Comparison of ENCODE assay signal across 8 cellular contexts in genomic region chr1:52141513-52142219, GRCh38. TPM values are rescaled to one million over a fixed set of nuclear protein-coding genes. Genes with fewer than 3 reads are reported as not detected.
DNase-seq lines count a peak whose midpoint lies in the region; ATAC-seq and TF ChIP-seq lines count a peak whose summit lies in the region.

Gene ZFYVE9, plus strand, starts transcription at chr1:52142089. Its CDS starts 91,118 bp downstream, at chr1:52233207.

- peak within 1 kb of the TSS; percentile 67 for H3K4me3 ChIP-seq in BJ (ENCODE audit: low read depth, low read length)
- peak within 1 kb of the TSS; percentile 90 for H3K4me3 ChIP-seq in NT2/D1 (ENCODE audit: insufficient read length, low read depth)
- H3K4me3 ChIP-seq in mononuclear cell (ENCODE audit: low read length), result peak within 1 kb of the TSS; percentile 56

- H3K9me3 ChIP-seq in NT2/D1 (ENCODE audit: insufficient read depth, low read length) (no peaks in the 10 kb centered on the region), mononuclear cell (ENCODE audit: low read depth, low read length) (no peaks in the 10 kb centered on the region)

- TF ChIP-seq CTCF in BJ (IDR thresholded peaks at IDR 0.05; ENCODE audit: insufficient read depth, low read depth, low read length), result peak; percentile 35

- ATAC-seq in HG03520 (IDR thresholded peaks at IDR 0.05; ENCODE audit: unreplicated experiment), result peak; percentile 59

- H3K27me3 ChIP-seq in BJ (ENCODE audit: control insufficient read depth, insufficient read depth, low read length) (no peaks in the 10 kb centered on the region), NT2/D1 (ENCODE audit: insufficient read depth, insufficient read length) (peaks cover 45% of the 10 kb centered on the region), mononuclear cell (ENCODE audit: insufficient read depth, low read length) (peaks cover 47% of the 10 kb centered on the region)

- POLR2A ChIA-PET in BJ (lab: Charles Lee), result no interaction called here

- peak within 1 kb of the TSS; percentile 95 for H3K27ac ChIP-seq in epithelial cell of prostate

- DNase-seq in BJ (ENCODE audit: low read depth), result no peak
- peak; percentile 48 for DNase-seq in GM19240 (ENCODE audit: insufficient read length, low spot score)
- peak; percentile 87 for DNase-seq in NT2/D1 (ENCODE audit: low read depth, low spot score)
- peak; percentile 51 for DNase-seq in activated T-cell treated with anti-CD3 and anti-CD28 coated beads for 24 hours (ENCODE audit: low read depth)
- DNase-seq in epithelial cell of prostate (ENCODE audit: low read depth, low spot score), result no peak
- peak; percentile 48 for DNase-seq in stimulated activated CD8-positive, alpha-beta memory T cell treated with anti-CD3 and anti-CD28 coated beads, Interleukin-4, amount 100 ng/mL, for 24 hours (ENCODE audit: low read depth)

- H3K36me3 ChIP-seq in BJ (ENCODE audit: control insufficient read depth, insufficient read depth, low read length) (no peaks in the 10 kb centered on the region), NT2/D1 (ENCODE audit: insufficient read depth, insufficient read length, low read length) (no peaks in the 10 kb centered on the region)

- CTCF ChIA-PET in BJ (lab: Yijun Ruan, JAX), result interaction anchor here (0.5 to 1.5 kb wide), 14 partner anchors 10 to 552 kb away, joined by 3 to 9 read pairs (median 4); no protein-coding TSS in a partner anchor

- H3K9ac ChIP-seq in NT2/D1 (ENCODE audit: insufficient read length, low read depth), result peak within 1 kb of the TSS; percentile 94

- no peaks in the 10 kb centered on the region for H3K4me1 ChIP-seq in NT2/D1 (ENCODE audit: insufficient read depth, insufficient read length)
- H3K4me1 ChIP-seq in mononuclear cell (ENCODE audit: insufficient read depth, low read length), result peaks cover 33% of the 10 kb centered on the region

RNA-seq across cellular contexts. Expression of gene ZFYVE9, which starts in this region (rescaled TPM):
- 9.8 and 18.2 TPM in 2 replicates for polyA plus RNA-seq in BJ (2011; rRNA removed)
- polyA minus RNA-seq in BJ (2011; rRNA and poly(A)+ RNA removed), result 18.4 and 20.4 TPM in 2 replicates
- total RNA-seq in mononuclear cell, result 6.6 TPM

Comparison
In these comparisons a context has a peak if more than half of its experiments do, and no peak if none do; other contexts are left out.
1. DNase-seq: peak in GM19240 (single experiment), NT2/D1 (single experiment), activated T-cell treated with anti-CD3 and anti-CD28 coated beads for 24 hours (single experiment) and stimulated activated CD8-positive, alpha-beta memory T cell treated with anti-CD3 and anti-CD28 coated beads, Interleukin-4, amount 100 ng/mL, for 24 hours (single experiment); none in BJ (single experiment) and epithelial cell of prostate (single experiment).
2. Peak in every context shown above with its lines, with median percentiles within 50 percentile points of each other: H3K4me3 ChIP-seq.